20 cellular contexts compared by ENCODE assay signal in genomic region chr9:42237376-42237775, GRCh38. TPM values are rescaled to one million over a fixed set of nuclear protein-coding genes. Genes with fewer than 3 reads are reported as not detected.
"Had no signal": no experiment of that assay in that cellular context is flagged by ENCODE, and none has a peak within 500 bp of the region (broad histone marks: within the 10 kb centered on the region; RNA-seq: fewer than 3 reads in every experiment).

No MANE protein-coding gene starts in this region.

RNA-seq across cellular contexts. Expression of gene SPATA31A6, which starts 53.9 kb away (rescaled TPM):
- total RNA-seq: left cardiac atrium, left lobe of liver, liver, lower lobe of right lung, mammary epithelial cell, mesothelial cell of epicardium, mononuclear cell, natural killer cell, omental fat pad, pancreas, prostate gland, right atrium auricular region, right lobe of liver, skeletal muscle tissue, smooth muscle cell, temporal lobe, tibial nerve, ureter, uterus had no signal
- polyA plus RNA-seq: keratinocyte, liver, mammary epithelial cell, pancreas, smooth muscle cell had no signal
